Comparison of ENCODE assay signal across 1 cellular context in the genomic region with DNA sequence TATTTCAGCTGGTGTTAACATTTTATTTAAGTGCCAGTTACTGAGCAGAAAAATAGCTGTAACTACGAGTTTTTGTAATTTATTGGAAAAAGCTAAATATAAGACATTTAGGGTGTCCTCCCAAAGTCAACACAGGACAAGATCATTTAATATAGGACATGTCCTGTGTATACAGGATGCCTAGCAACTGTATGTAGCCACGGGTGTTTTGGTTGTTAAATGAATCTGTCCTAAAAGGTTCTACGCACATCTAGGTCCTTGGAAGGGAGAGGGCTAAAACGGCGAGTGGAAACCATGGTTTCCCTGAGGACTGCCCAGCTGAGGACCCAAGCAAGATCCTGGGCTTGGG.
TF ChIP-seq lines count a peak whose summit lies in the region.

No MANE protein-coding gene starts in this region.

TF ChIP-seq in HCT116, 20 proteins besides CTCF, POLR2A, EP300 and RAD21:
- TF ChIP-seq CEBPB (IDR thresholded peaks at IDR 0.05; ENCODE audit: low read depth) (no peak), SRF (IDR thresholded peaks at IDR 0.05; ENCODE audit: low read depth) (no peak), TCF7L2 (IDR thresholded peaks at IDR 0.05; ENCODE audit: borderline replicate concordance, extremely low read depth, insufficient read depth, insufficient read length) (no peak), ELF1 (IDR thresholded peaks at IDR 0.05; ENCODE audit: borderline replicate concordance, low read depth) (no peak), SP1 (IDR thresholded peaks at IDR 0.05; ENCODE audit: low read depth) (no peak), EZH2phosphoT487 (IDR thresholded peaks at IDR 0.05; ENCODE audit: borderline replicate concordance) (no peak), EGR1 (IDR thresholded peaks at IDR 0.05; ENCODE audit: low read depth) (no peak)
- TF ChIP-seq, protein P1, sequence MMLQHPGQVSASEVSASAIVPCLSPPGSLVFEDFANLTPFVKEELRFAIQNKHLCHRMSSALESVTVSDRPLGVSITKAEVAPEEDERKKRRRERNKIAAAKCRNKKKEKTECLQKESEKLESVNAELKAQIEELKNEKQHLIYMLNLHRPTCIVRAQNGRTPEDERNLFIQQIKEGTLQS (IDR thresholded peaks at IDR 0.05), result no peak
- TF ChIP-seq, protein P2, sequence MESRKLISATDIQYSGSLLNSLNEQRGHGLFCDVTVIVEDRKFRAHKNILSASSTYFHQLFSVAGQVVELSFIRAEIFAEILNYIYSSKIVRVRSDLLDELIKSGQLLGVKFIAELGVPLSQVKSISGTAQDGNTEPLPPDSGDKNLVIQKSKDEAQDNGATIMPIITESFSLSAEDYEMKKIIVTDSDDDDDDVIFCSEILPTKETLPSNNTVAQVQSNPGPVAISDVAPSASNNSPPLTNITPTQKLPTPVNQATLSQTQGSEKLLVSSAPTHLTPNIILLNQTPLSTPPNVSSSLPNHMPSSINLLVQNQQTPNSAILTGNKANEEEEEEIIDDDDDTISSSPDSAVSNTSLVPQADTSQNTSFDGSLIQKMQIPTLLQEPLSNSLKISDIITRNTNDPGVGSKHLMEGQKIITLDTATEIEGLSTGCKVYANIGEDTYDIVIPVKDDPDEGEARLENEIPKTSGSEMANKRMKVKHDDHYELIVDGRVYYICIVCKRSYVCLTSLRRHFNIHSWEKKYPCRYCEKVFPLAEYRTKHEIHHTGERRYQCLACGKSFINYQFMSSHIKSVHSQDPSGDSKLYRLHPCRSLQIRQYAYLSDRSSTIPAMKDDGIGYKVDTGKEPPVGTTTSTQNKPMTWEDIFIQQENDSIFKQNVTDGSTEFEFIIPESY (IDR thresholded peaks at IDR 0.05; ENCODE audit: extremely low read depth, insufficient replicate concordance, low read length), result no peak
- TF ChIP-seq, protein P3, sequence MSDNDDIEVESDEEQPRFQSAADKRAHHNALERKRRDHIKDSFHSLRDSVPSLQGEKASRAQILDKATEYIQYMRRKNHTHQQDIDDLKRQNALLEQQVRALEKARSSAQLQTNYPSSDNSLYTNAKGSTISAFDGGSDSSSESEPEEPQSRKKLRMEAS (IDR thresholded peaks at IDR 0.05), result no peak
